Comparison of ENCODE assay signal across 21 cellular contexts in the genomic region with DNA sequence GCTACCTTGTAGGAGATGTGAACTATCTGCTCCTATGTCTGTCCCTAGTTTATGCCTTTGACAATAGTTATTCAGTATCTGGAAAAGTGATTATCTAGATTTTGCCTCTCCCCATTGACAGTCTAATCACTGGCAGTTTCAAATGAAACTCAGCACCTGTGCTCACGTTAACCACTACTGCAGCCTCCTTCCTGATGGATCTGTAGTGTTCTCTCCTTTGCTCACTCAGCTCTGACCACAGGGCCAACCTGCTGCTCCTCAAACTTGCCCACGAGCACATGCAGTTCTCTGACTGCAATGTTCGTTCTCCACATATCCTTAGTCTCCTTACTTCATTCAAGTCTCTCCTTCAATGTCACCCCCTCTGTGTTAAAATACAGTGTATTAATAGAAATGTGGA.
A peak's percentile ranks its signal among the peaks of the same experiment; 100 is the strongest.
DNase-seq lines count a peak whose midpoint lies in the region; ATAC-seq, FAIRE-seq and TF ChIP-seq lines count a peak whose summit lies in the region.
"Had no signal": no experiment of that assay in that cellular context is flagged by ENCODE, and none has a peak within 500 bp of the region (broad histone marks: within the 10 kb centered on the region; RNA-seq: fewer than 3 reads in every experiment).

No MANE protein-coding gene starts in this region.

- SMC1A ChIA-PET in GM12878 (lab: Charles Lee; ENCODE audit: uncharacterized antibody, unreplicated experiment), result interaction anchor here (1.0 to 2.7 kb wide), 6 partner anchors 8 to 348 kb away, joined by 3 to 14 read pairs (median 4); no protein-coding TSS in a partner anchor

- peak; percentile 38 for ATAC-seq in GM12878
- no peak for ATAC-seq in GM19324 (IDR thresholded peaks at IDR 0.05; ENCODE audit: low FRiP score, unreplicated experiment)
- no peak for ATAC-seq in GM21447 (IDR thresholded peaks at IDR 0.05; ENCODE audit: unreplicated experiment)

- no peak overlapping the region for H3K9ac ChIP-seq in KMS-11
- no peak overlapping the region for H3K9ac ChIP-seq in GM12878 (ENCODE audit: control insufficient read depth, insufficient read depth, low read length)

- POLR2A ChIA-PET in GM12878 (lab: Charles Lee), result no interaction called here

- no peaks in the 10 kb centered on the region for H3K36me3 ChIP-seq in left ventricle myocardium inferior
- no peaks in the 10 kb centered on the region for H3K36me3 ChIP-seq in right atrium auricular region
- no peaks in the 10 kb centered on the region for H3K36me3 ChIP-seq in KMS-11 (ENCODE audit: insufficient read depth)
- no peaks in the 10 kb centered on the region for H3K36me3 ChIP-seq in GM12878 (ENCODE audit: control insufficient read depth in 2 of 2, insufficient read depth in 2 of 2, low read length in 1 of 2)
- H3K36me3 ChIP-seq: BE2C had no signal

- CTCF ChIA-PET in GM12878 (lab: Yijun Ruan, JAX), result interaction anchor here (0.6 to 2.3 kb wide), 7 partner anchors 9 to 348 kb away, joined by 3 to 18 read pairs (median 3); no protein-coding TSS in a partner anchor

- no peak for TF ChIP-seq EP300 in GM12878 (IDR thresholded peaks at IDR 0.05; ENCODE audit: borderline replicate concordance in 1 of 2, control insufficient read depth in 1 of 2, low read depth in 2 of 2, low read length in 2 of 2)

- TF ChIP-seq POLR2A in GM12878 (IDR thresholded peaks at IDR 0.05; ENCODE audit: low read depth, low read length), result no peak
- TF ChIP-seq POLR2A in GM12892 (IDR thresholded peaks at IDR 0.05; ENCODE audit: low read depth, low read length), result no peak

- H3K27me3 ChIP-seq in left ventricle myocardium inferior (ENCODE audit: low read depth) (no peaks in the 10 kb centered on the region), right atrium auricular region (no peaks in the 10 kb centered on the region), KMS-11 (ENCODE audit: insufficient read depth, low read depth) (no peaks in the 10 kb centered on the region), GM12878 (replicated peaks in 1 of 2; ENCODE audit: control insufficient read depth in 2 of 2, insufficient read depth in 2 of 2, low read length in 1 of 2) (no peaks in the 10 kb centered on the region)
- H3K27me3 ChIP-seq: BE2C had no signal

- in situ Hi-C loops in GM12878 (cut with MboI), result no loop called here

- BruUV-seq in GM12878 (replicated peaks; lab: Mats Ljungman, UMichigan), result no TSS peak

- H3K4me2 ChIP-seq in KMS-11, result peak overlapping the region; percentile 34; the same call in 1 of the 2 replicates
- H3K4me2 ChIP-seq in GM12878 (ENCODE audit: control insufficient read depth, insufficient read depth), result peak overlapping the region; percentile 13; the same call in 1 of the 2 replicates

- TF ChIP-seq RAD21 in GM12878 (IDR thresholded peaks at IDR 0.05; ENCODE audit: insufficient read depth, low read depth, low read length), result no peak

- no peak for DNase-seq in left ventricle myocardium inferior
- DNase-seq in right atrium auricular region (ENCODE audit: low spot score), result no peak
- no peak for DNase-seq in GM12878 (ENCODE audit: low read depth, low spot score)
- DNase-seq in GM12892 (ENCODE audit: insufficient read length), result no peak
- DNase-seq: ACHN; BE2C; C1 segment of cervical spinal cord; CD4-positive, CD25-positive, alpha-beta regulatory T cell; CD8-positive, alpha-beta memory T cell; COR-L47; DMS 273 treated with DMSO at 0.1 percent for 48 hours; DMS53; GOT3; H9 had no signal

- H3K9me3 ChIP-seq in left ventricle myocardium inferior (replicated peaks) (peaks cover 6% of the 10 kb centered on the region), right atrium auricular region (no peaks in the 10 kb centered on the region), GM12878 (replicated peaks; ENCODE audit: control insufficient read depth, insufficient read depth, low read length) (no peaks in the 10 kb centered on the region)
- H3K9me3 ChIP-seq: BE2C had no signal

- H2AFZ ChIP-seq in KMS-11 (ENCODE audit: low read depth), result no peak overlapping the region; the same call in 1 of the 2 replicates
- no peak overlapping the region for H2AFZ ChIP-seq in GM12878 (ENCODE audit: control insufficient read depth, low read depth, low read length)

- no peak overlapping the region for H3K4me3 ChIP-seq in left ventricle myocardium inferior
- no peak overlapping the region for H3K4me3 ChIP-seq in right atrium auricular region
- no peak overlapping the region for H3K4me3 ChIP-seq in KMS-11 (IDR thresholded peaks at IDR 0.05; ENCODE audit: insufficient read depth, low read depth, low read length)
- H3K4me3 ChIP-seq in GM12878, result no peak overlapping the region

- 14% methylated on average over 3 of the region's 3 CpGs for WGBS in GM12878 (ENCODE audit: insufficient coverage, insufficient replicate concordance, low lambda C conversion rate, missing lambda C conversion rate)

- no peak for TF ChIP-seq CTCF in left ventricle myocardium inferior (IDR thresholded peaks at IDR 0.05; ENCODE audit: borderline replicate concordance)
- no peak for TF ChIP-seq CTCF in right atrium auricular region (IDR thresholded peaks at IDR 0.05)
- no peak for TF ChIP-seq CTCF in KMS-11 (conservative IDR thresholded peaks at IDR 0.05; ENCODE audit: low read depth, low read length)
- no peak for TF ChIP-seq CTCF in GM12878 (IDR thresholded peaks at IDR 0.05 in 2 of 3, conservative IDR thresholded peaks at IDR 0.05 in 1 of 3; ENCODE audit: control insufficient read depth in 2 of 3, extremely low read depth in 1 of 3, insufficient read depth in 1 of 3, low read depth in 3 of 3, low read length in 3 of 3)

- FAIRE-seq in GM12878 (lab: Jason Lieb, UNC) (no peak), GM12892 (lab: Jason Lieb, UNC) (no peak)
- FAIRE-seq: A204.1, G401.6, GM19239 had no signal

- no peaks in the 10 kb centered on the region for H4K20me1 ChIP-seq in KMS-11 (ENCODE audit: insufficient read depth)
- H4K20me1 ChIP-seq in GM12878 (ENCODE audit: control insufficient read depth, insufficient read depth), result no peaks in the 10 kb centered on the region; the same call in 1 of the 2 replicates

- H3K4me1 ChIP-seq in left ventricle myocardium inferior (peaks cover 12% of the 10 kb centered on the region), right atrium auricular region (peaks cover 0 to 2% of the 10 kb centered on the region in 2 donors), KMS-11 (ENCODE audit: low read depth, poor library complexity, severe bottlenecking) (peaks cover 23% of the 10 kb centered on the region), GM12878 (ENCODE audit: control insufficient read depth, insufficient read depth, low read length) (no peaks in the 10 kb centered on the region)
- H3K4me1 ChIP-seq: BE2C had no signal

- no peaks in the 10 kb centered on the region for H3K79me2 ChIP-seq in KMS-11 (ENCODE audit: insufficient read depth, low read depth)
- H3K79me2 ChIP-seq in GM12878 (ENCODE audit: control insufficient read depth, insufficient read depth, low read length), result no peaks in the 10 kb centered on the region

- RAD21 ChIA-PET in GM12878 (lab: Charles Lee; ENCODE audit: unreplicated experiment), result interaction anchor here (1.0 to 2.1 kb wide), 4 partner anchors 10 to 344 kb away, joined by 3 to 9 read pairs (median 6); no protein-coding TSS in a partner anchor

- peak overlapping the region; percentile 46 for H3K27ac ChIP-seq in left ventricle myocardium inferior (replicated peaks)
- no peak overlapping the region for H3K27ac ChIP-seq in right atrium auricular region
- H3K27ac ChIP-seq in KMS-11, result peak overlapping the region; percentile 21; the same call in 1 of the 2 replicates
- H3K27ac ChIP-seq in GM12878 (ENCODE audit: control insufficient read depth, insufficient read depth), result no peak overlapping the region
- H3K27ac ChIP-seq: HL-60 had no signal

- intact Hi-C loops in left ventricle myocardium inferior (cut with micrococcal nuclease) (loop anchor here (5.0 kb wide), 1 partner anchor 121 kb away; no protein-coding TSS in a partner anchor), GM12878 (cut with micrococcal nuclease; ENCODE audit: unreplicated experiment) (no loop called here)

TF ChIP-seq in GM12878, 131 proteins besides CTCF, POLR2A, EP300 and RAD21 (continues in another document):
- TF ChIP-seq IRF4 (IDR thresholded peaks at IDR 0.05; ENCODE audit: low read depth, low read length) (no peak), NR2C1 (IDR thresholded peaks at IDR 0.05) (no peak), NBN (IDR thresholded peaks at IDR 0.05) (no peak), GABPA (IDR thresholded peaks at IDR 0.05; ENCODE audit: low read depth) (no peak), IKZF1 (conservative IDR thresholded peaks at IDR 0.05) (no peak), CHD4 (IDR thresholded peaks at IDR 0.05) (no peak), POLR2AphosphoS2 (IDR thresholded peaks at IDR 0.05; ENCODE audit: low read depth, low read length) (no peak), SRF (IDR thresholded peaks at IDR 0.05; ENCODE audit: low read depth in 2 of 2, low read length in 2 of 2) (no peak), JUND (IDR thresholded peaks at IDR 0.05; ENCODE audit: low read depth, low read length) (no peak)
- TF ChIP-seq, protein P1, sequence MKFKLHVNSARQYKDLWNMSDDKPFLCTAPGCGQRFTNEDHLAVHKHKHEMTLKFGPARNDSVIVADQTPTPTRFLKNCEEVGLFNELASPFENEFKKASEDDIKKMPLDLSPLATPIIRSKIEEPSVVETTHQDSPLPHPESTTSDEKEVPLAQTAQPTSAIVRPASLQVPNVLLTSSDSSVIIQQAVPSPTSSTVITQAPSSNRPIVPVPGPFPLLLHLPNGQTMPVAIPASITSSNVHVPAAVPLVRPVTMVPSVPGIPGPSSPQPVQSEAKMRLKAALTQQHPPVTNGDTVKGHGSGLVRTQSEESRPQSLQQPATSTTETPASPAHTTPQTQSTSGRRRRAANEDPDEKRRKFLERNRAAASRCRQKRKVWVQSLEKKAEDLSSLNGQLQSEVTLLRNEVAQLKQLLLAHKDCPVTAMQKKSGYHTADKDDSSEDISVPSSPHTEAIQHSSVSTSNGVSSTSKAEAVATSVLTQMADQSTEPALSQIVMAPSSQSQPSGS (IDR thresholded peaks at IDR 0.05; ENCODE audit: low read length), result no peak
- TF ChIP-seq, protein P2, sequence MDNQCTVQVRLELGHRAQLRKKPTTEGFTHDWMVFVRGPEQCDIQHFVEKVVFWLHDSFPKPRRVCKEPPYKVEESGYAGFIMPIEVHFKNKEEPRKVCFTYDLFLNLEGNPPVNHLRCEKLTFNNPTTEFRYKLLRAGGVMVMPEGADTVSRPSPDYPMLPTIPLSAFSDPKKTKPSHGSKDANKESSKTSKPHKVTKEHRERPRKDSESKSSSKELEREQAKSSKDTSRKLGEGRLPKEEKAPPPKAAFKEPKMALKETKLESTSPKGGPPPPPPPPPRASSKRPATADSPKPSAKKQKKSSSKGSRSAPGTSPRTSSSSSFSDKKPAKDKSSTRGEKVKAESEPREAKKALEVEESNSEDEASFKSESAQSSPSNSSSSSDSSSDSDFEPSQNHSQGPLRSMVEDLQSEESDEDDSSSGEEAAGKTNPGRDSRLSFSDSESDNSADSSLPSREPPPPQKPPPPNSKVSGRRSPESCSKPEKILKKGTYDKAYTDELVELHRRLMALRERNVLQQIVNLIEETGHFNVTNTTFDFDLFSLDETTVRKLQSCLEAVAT (IDR thresholded peaks at IDR 0.05), result no peak

Comparison
In these comparisons a context has a peak if more than half of its experiments do, and no peak if none do; other contexts are left out.
1. H3K27ac ChIP-seq: peak in left ventricle myocardium inferior (single experiment) and KMS-11 (single experiment); none in right atrium auricular region (0 of 2) and GM12878 (single experiment).